26 cellular contexts compared by ENCODE assay signal in the genomic region with DNA sequence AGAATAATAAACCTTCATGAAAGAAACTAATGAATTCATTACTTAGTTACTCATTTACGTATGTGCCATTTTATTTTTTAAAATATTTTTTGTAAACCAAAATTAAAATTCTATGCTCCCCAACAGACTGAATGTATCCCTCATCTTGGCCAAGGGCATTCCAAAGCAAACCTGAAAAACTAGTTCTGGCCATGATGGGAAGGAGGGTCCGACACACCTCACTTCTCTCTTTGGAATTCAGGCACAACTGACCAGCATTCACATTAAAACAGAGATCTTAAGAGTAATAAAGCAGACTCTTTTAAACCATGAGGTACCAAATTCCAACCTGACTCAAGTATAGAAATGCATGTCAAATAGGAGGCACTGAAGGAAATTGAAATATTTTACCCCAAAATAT.
"Had no signal": no experiment of that assay in that cellular context is flagged by ENCODE, and none has a peak within 500 bp of the region (broad histone marks: within the 10 kb centered on the region; RNA-seq: fewer than 3 reads in every experiment).

No MANE protein-coding gene starts in this region.

- H3K9me3 Mint-ChIP-seq: brain had no signal

- H3K27me3 Mint-ChIP-seq: activated CD4-positive, alpha-beta memory T cell treated with anti-CD3 and anti-CD28 coated beads for 36 hours; activated CD4-positive, alpha-beta T cell treated with anti-CD3 and anti-CD28 coated beads, Interleukin-2, amount 10 ng/mL, durations not matched to agents 7 days and 5 days; brain; central memory CD8-positive, alpha-beta T cell; T-cell had no signal

- H3K4me3 ChIP-seq: SK-N-MC had no signal

- ATAC-seq: activated naive CD4-positive, alpha-beta T cell treated with anti-CD3 and anti-CD28 coated beads, Interleukin-2, amount 50 U/mL, for 72 hours; activated T-cell treated with anti-CD3 and anti-CD28 coated beads, Interleukin-2, amount 50 U/mL, for 4 hours; Panc1; Right ventricle myocardium inferior; T-cell had no signal

- DNase-seq: activated CD4-positive, alpha-beta memory T cell treated with anti-CD3 and anti-CD28 coated beads for 36 hours; activated CD4-positive, alpha-beta T cell treated with anti-CD3 and anti-CD28 coated beads, Interleukin-2, amount 10 ng/mL, durations not matched to agents 7 days and 5 days; activated CD4-positive, CD25-positive, alpha-beta regulatory T cell; activated CD8-positive, alpha-beta memory T cell treated with anti-CD3 and anti-CD28 coated beads for 24 hours; activated effector memory CD4-positive, alpha-beta T cell treated with anti-CD3 and anti-CD28 coated beads, Interleukin-2, amount 50 U/mL, for 16 hours; activated naive CD4-positive, alpha-beta T cell treated with Interleukin-2 at 50 U/mL for 16 hours; activated T-cell treated with anti-CD3 and anti-CD28 coated beads, Interleukin-2, amount 50 U/mL, for 4 hours; amygdala; NCI-H1092; NCI-H1417 treated with DMSO at 0.1 percent for 48 hours; NCI-H1694 treated with DMSO at 0.1 percent for 48 hours; NCI-H2029 treated with DMSO at 0.1 percent for 48 hours; NCI-H345; NCI-H510A; NCI-H526 treated with DMSO at 0.1 percent for 48 hours; NCI-H82; RPMI8226; T-cell; T-helper 2 cell; T1000 had no signal

- H3K36me3 Mint-ChIP-seq: activated CD4-positive, alpha-beta memory T cell treated with anti-CD3 and anti-CD28 coated beads for 36 hours; activated naive CD4-positive, alpha-beta T cell treated with anti-CD3 and anti-CD28 coated beads, Interleukin-2, amount 50 U/mL, for 72 hours; brain; T-cell had no signal

- H3K4me1 Mint-ChIP-seq: activated CD4-positive, alpha-beta T cell treated with anti-CD3 and anti-CD28 coated beads, Interleukin-2, amount 10 ng/mL, durations not matched to agents 7 days and 5 days; brain; central memory CD8-positive, alpha-beta T cell; T-cell had no signal

- H3K4me3 Mint-ChIP-seq: activated CD4-positive, alpha-beta memory T cell treated with anti-CD3 and anti-CD28 coated beads for 36 hours; activated CD4-positive, alpha-beta T cell treated with anti-CD3 and anti-CD28 coated beads, Interleukin-2, amount 10 ng/mL, durations not matched to agents 7 days and 5 days; activated T-cell treated with anti-CD3 and anti-CD28 coated beads, Interleukin-2, amount 50 U/mL, for 4 hours; brain; central memory CD8-positive, alpha-beta T cell; T-cell had no signal

- H3K27ac ChIP-seq: SK-N-MC had no signal

- H3K27ac Mint-ChIP-seq: activated CD4-positive, alpha-beta memory T cell treated with anti-CD3 and anti-CD28 coated beads for 36 hours; activated CD4-positive, alpha-beta T cell treated with anti-CD3 and anti-CD28 coated beads, Interleukin-2, amount 10 ng/mL, durations not matched to agents 7 days and 5 days; activated naive CD4-positive, alpha-beta T cell treated with anti-CD3 and anti-CD28 coated beads, Interleukin-2, amount 50 U/mL, for 72 hours; brain; T-cell had no signal
